1 cellular context compared by ENCODE assay signal in the genomic region with DNA sequence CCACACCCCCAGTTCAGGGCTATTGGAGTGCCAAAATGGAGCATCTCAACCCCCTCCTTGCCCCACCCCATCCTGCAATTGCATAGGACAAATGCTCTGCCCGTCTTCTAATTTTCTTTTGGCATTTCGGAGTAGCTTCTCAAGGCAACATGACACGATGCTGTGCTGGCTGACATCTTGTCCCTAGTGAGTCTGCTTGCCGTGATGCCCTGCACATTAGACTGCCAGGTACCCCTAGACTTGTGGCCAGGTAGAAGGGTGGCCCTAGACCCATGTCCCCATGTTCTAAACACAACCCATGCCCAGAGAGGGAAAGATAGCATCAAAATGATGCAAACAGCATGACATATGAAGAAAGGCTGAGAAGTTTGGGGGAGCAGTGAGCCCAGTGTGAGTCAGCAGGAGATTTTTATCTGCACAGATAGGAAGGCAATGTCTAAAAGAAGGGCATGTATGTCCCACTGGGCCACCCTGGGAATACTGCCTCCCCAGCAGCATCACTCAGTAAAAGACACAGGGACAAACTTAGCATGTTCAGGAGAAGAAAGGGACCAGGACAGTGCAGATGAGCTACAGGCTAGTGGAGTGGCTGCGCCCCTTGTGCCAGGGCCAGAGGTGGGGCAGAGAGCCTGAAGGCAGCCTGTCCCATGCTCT.
TF ChIP-seq lines count a peak whose summit lies in the region.

No MANE protein-coding gene starts in this region.

TF ChIP-seq in K562, 482 proteins besides CTCF, POLR2A, EP300 and RAD21 (continued from another document and continues in another):
- TF ChIP-seq CHD2 (IDR thresholded peaks at IDR 0.05; ENCODE audit: low read depth, low read length) (no peak), SMAD2 (IDR thresholded peaks at IDR 0.05; ENCODE audit: low read depth, low read length) (no peak), HDAC2 (IDR thresholded peaks at IDR 0.05) (no peak; the same call in 1 of the 2 replicates), ZNF76 (CRISPR knock-in tag; IDR thresholded peaks at IDR 0.05; ENCODE audit: borderline replicate concordance) (peak; percentile 53; the same call in 1 of the 2 replicates), NR1H2 (CRISPR knock-in tag; IDR thresholded peaks at IDR 0.05) (no peak), NCOA4 (IDR thresholded peaks at IDR 0.05; ENCODE audit: partially characterized antibody) (no peak), ZNF224 (CRISPR knock-in tag; IDR thresholded peaks at IDR 0.05) (no peak), GATAD2A (IDR thresholded peaks at IDR 0.05) (no peak), PYGO2 (tag; IDR thresholded peaks at IDR 0.05) (peak; percentile 71; the same call in 1 of the 2 replicates), ZNF197 (CRISPR knock-in tag; IDR thresholded peaks at IDR 0.05; ENCODE audit: low read depth) (peak; percentile 76), RFX7 (CRISPR knock-in tag; IDR thresholded peaks at IDR 0.05) (no peak), YBX1 (IDR thresholded peaks at IDR 0.05) (no peak), SMARCC2 (IDR thresholded peaks at IDR 0.05; ENCODE audit: low read depth) (peak; percentile 84; the same call in 1 of the 2 replicates), CREM (IDR thresholded peaks at IDR 0.05; ENCODE audit: low read depth) (peak; percentile 49; the same call in 1 of the 2 replicates), MEIS2 (IDR thresholded peaks at IDR 0.05; ENCODE audit: partially characterized antibody) (peak; percentile 21), PTTG1 (tag; IDR thresholded peaks at IDR 0.05; ENCODE audit: low read depth) (no peak; the same call in 1 of the 2 replicates), HEY1 (CRISPR knock-in tag; IDR thresholded peaks at IDR 0.05; ENCODE audit: borderline replicate concordance) (no peak), ZNF639 (CRISPR knock-in tag; conservative IDR thresholded peaks at IDR 0.05 in 1 of 2, IDR thresholded peaks at IDR 0.05 in 1 of 2) (peak in 1 of 2 experiments; percentile 85; a peak in 2 of 4 replicates), MTA1 (IDR thresholded peaks at IDR 0.05; ENCODE audit: borderline replicate concordance) (peak; percentile 82; the same call in 1 of the 2 replicates), SETDB1 (IDR thresholded peaks at IDR 0.05; ENCODE audit: low read length) (no peak), CXXC5 (CRISPR knock-in tag; IDR thresholded peaks at IDR 0.05) (peak; percentile 64), TSC22D4 (tag; IDR thresholded peaks at IDR 0.05) (no peak), DPF2 (IDR thresholded peaks at IDR 0.05) (peak; percentile 94), ZEB2 (IDR thresholded peaks at IDR 0.05) (no peak), HCFC1 (IDR thresholded peaks at IDR 0.05; ENCODE audit: low read depth, low read length) (no peak), SRSF1 (IDR thresholded peaks at IDR 0.05; ENCODE audit: low read depth, low read length) (no peak), TAF15 (IDR thresholded peaks at IDR 0.05; ENCODE audit: low read depth, low read length) (no peak), ZNF23 (CRISPR knock-in tag; IDR thresholded peaks at IDR 0.05) (0 out of 2 replicates have a peak, but pooled peaks have one; percentile 34), ETV1 (tag; conservative IDR thresholded peaks at IDR 0.05; ENCODE audit: low read depth) (0 out of 2 replicates have a peak, but pooled peaks have one; percentile 14), ELF2 (CRISPR knock-in tag; IDR thresholded peaks at IDR 0.05) (no peak), GTF2E2 (tag; IDR thresholded peaks at IDR 0.05) (no peak), MTA2 (IDR thresholded peaks at IDR 0.05; ENCODE audit: low read depth) (no peak), HIVEP1 (CRISPR knock-in tag; IDR thresholded peaks at IDR 0.05) (peak; percentile 56; the same call in 1 of the 2 replicates), EP400 (IDR thresholded peaks at IDR 0.05) (peak; percentile 72), RFX5 (IDR thresholded peaks at IDR 0.05; ENCODE audit: low read depth, low read length) (no peak), CEBPB (tag; IDR thresholded peaks at IDR 0.05) (peak; percentile 90), RBM39 (optimal IDR thresholded peaks at IDR 0.05; ENCODE audit: low read depth, low read length) (no peak), ZNF311 (CRISPR knock-in tag; IDR thresholded peaks at IDR 0.05) (no peak), CBFB (CRISPR knock-in tag; IDR thresholded peaks at IDR 0.05) (no peak), ZNF79 (CRISPR knock-in tag; IDR thresholded peaks at IDR 0.05; ENCODE audit: low read depth) (peak; percentile 67; the same call in 1 of the 2 replicates), HES1 (IDR thresholded peaks at IDR 0.05; ENCODE audit: low read depth) (no peak), NKRF (IDR thresholded peaks at IDR 0.05; ENCODE audit: borderline replicate concordance) (no peak), HDAC1 (IDR thresholded peaks at IDR 0.05) (no peak), ZNF717 (CRISPR knock-in tag; IDR thresholded peaks at IDR 0.05) (no peak), ZNF239 (CRISPR knock-in tag; IDR thresholded peaks at IDR 0.05) (peak; percentile 69), DACH1 (IDR thresholded peaks at IDR 0.05; ENCODE audit: partially characterized antibody) (no peak), KDM5B (IDR thresholded peaks at IDR 0.05; ENCODE audit: insufficient replicate concordance, low read depth, low read length) (no peak), SOX6 (IDR thresholded peaks at IDR 0.05) (peak; percentile 70; the same call in 1 of the 2 replicates)
- TF ChIP-seq, protein P1, sequence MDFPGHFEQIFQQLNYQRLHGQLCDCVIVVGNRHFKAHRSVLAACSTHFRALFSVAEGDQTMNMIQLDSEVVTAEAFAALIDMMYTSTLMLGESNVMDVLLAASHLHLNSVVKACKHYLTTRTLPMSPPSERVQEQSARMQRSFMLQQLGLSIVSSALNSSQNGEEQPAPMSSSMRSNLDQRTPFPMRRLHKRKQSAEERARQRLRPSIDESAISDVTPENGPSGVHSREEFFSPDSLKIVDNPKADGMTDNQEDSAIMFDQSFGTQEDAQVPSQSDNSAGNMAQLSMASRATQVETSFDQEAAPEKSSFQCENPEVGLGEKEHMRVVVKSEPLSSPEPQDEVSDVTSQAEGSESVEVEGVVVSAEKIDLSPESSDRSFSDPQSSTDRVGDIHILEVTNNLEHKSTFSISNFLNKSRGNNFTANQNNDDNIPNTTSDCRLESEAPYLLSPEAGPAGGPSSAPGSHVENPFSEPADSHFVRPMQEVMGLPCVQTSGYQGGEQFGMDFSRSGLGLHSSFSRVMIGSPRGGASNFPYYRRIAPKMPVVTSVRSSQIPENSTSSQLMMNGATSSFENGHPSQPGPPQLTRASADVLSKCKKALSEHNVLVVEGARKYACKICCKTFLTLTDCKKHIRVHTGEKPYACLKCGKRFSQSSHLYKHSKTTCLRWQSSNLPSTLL (IDR thresholded peaks at IDR 0.05): no peak
- TF ChIP-seq, protein P2, sequence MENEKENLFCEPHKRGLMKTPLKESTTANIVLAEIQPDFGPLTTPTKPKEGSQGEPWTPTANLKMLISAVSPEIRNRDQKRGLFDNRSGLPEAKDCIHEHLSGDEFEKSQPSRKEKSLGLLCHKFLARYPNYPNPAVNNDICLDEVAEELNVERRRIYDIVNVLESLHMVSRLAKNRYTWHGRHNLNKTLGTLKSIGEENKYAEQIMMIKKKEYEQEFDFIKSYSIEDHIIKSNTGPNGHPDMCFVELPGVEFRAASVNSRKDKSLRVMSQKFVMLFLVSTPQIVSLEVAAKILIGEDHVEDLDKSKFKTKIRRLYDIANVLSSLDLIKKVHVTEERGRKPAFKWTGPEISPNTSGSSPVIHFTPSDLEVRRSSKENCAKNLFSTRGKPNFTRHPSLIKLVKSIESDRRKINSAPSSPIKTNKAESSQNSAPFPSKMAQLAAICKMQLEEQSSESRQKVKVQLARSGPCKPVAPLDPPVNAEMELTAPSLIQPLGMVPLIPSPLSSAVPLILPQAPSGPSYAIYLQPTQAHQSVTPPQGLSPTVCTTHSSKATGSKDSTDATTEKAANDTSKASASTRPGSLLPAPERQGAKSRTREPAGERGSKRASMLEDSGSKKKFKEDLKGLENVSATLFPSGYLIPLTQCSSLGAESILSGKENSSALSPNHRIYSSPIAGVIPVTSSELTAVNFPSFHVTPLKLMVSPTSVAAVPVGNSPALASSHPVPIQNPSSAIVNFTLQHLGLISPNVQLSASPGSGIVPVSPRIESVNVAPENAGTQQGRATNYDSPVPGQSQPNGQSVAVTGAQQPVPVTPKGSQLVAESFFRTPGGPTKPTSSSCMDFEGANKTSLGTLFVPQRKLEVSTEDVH (IDR thresholded peaks at IDR 0.05; ENCODE audit: low read depth, partially characterized antibody): no peak
- TF ChIP-seq, protein P3, sequence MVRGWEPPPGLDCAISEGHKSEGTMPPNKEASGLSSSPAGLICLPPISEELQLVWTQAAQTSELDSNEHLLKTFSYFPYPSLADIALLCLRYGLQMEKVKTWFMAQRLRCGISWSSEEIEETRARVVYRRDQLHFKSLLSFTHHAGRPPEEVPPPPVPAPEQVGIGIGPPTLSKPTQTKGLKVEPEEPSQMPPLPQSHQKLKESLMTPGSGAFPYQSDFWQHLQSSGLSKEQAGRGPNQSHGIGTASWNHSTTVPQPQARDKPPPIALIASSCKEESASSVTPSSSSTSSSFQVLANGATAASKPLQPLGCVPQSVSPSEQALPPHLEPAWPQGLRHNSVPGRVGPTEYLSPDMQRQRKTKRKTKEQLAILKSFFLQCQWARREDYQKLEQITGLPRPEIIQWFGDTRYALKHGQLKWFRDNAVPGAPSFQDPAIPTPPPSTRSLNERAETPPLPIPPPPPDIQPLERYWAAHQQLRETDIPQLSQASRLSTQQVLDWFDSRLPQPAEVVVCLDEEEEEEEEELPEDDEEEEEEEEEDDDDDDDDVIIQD (CRISPR knock-in tag; IDR thresholded peaks at IDR 0.05): 0 out of 2 replicates have a peak, but pooled peaks have one; percentile 43
- TF ChIP-seq, protein P4, sequence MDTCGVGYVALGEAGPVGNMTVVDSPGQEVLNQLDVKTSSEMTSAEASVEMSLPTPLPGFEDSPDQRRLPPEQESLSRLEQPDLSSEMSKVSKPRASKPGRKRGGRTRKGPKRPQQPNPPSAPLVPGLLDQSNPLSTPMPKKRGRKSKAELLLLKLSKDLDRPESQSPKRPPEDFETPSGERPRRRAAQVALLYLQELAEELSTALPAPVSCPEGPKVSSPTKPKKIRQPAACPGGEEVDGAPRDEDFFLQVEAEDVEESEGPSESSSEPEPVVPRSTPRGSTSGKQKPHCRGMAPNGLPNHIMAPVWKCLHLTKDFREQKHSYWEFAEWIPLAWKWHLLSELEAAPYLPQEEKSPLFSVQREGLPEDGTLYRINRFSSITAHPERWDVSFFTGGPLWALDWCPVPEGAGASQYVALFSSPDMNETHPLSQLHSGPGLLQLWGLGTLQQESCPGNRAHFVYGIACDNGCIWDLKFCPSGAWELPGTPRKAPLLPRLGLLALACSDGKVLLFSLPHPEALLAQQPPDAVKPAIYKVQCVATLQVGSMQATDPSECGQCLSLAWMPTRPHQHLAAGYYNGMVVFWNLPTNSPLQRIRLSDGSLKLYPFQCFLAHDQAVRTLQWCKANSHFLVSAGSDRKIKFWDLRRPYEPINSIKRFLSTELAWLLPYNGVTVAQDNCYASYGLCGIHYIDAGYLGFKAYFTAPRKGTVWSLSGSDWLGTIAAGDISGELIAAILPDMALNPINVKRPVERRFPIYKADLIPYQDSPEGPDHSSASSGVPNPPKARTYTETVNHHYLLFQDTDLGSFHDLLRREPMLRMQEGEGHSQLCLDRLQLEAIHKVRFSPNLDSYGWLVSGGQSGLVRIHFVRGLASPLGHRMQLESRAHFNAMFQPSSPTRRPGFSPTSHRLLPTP (IDR thresholded peaks at IDR 0.05; ENCODE audit: borderline replicate concordance, extremely low read depth, insufficient read length): no peak
- TF ChIP-seq, protein P5, sequence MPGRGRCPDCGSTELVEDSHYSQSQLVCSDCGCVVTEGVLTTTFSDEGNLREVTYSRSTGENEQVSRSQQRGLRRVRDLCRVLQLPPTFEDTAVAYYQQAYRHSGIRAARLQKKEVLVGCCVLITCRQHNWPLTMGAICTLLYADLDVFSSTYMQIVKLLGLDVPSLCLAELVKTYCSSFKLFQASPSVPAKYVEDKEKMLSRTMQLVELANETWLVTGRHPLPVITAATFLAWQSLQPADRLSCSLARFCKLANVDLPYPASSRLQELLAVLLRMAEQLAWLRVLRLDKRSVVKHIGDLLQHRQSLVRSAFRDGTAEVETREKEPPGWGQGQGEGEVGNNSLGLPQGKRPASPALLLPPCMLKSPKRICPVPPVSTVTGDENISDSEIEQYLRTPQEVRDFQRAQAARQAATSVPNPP (IDR thresholded peaks at IDR 0.05; ENCODE audit: borderline replicate concordance, insufficient read depth, insufficient read length): no peak
- TF ChIP-seq, protein P6, sequence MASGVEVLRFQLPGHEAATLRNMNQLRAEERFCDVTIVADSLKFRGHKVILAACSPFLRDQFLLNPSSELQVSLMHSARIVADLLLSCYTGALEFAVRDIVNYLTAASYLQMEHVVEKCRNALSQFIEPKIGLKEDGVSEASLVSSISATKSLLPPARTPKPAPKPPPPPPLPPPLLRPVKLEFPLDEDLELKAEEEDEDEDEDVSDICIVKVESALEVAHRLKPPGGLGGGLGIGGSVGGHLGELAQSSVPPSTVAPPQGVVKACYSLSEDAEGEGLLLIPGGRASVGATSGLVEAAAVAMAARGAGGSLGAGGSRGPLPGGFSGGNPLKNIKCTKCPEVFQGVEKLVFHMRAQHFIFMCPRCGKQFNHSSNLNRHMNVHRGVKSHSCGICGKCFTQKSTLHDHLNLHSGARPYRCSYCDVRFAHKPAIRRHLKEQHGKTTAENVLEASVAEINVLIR (CRISPR knock-in tag; IDR thresholded peaks at IDR 0.05): no peak
